In the genomic region with DNA sequence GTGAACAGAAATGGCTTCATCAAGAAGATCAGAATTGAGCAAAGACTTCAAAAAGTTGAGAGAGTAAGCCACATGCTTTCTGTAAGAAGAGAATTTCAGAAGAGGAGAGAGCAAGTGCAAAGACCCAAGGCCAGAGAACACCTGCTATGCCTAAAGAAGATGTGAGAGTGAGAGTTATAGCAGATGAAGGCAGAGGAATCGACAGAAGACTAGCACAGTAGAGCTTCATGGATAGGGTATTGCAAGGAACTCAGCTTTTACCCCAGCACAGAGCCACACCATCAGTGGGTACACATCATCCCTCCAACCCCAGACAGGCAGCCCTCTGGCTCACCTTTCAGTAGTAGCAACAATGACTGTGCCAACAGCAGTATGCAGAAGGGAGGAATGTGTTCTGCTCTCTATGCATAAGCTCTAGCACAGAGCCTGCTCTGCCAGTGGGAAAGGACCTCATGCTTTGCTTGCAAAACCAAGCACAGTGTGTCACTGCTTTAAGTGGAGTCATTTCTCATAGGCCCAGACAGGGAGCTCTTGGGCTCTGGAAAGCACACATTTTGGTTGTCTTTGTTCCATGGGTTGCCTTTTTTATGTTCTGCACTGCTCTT, we compare ENCODE assay signal across 20 cellular contexts.
DNase-seq lines count a peak whose midpoint lies in the region; ATAC-seq and TF ChIP-seq lines count a peak whose summit lies in the region.
"Had no signal": no experiment of that assay in that cellular context is flagged by ENCODE, and none has a peak within 500 bp of the region (broad histone marks: within the 10 kb centered on the region; RNA-seq: fewer than 3 reads in every experiment).

No MANE protein-coding gene starts in this region.

- no peak overlapping the region for H3K4me3 ChIP-seq in smooth muscle cell

- no peak overlapping the region for H3K4me2 ChIP-seq in smooth muscle cell

- H2AFZ ChIP-seq in smooth muscle cell (ENCODE audit: low read depth): no peak overlapping the region

- no peaks in the 10 kb centered on the region for H3K79me2 ChIP-seq in smooth muscle cell (ENCODE audit: low read depth)

- no peaks in the 10 kb centered on the region for H3K4me1 ChIP-seq in smooth muscle cell (ENCODE audit: low read depth)

- H4K20me1 ChIP-seq in smooth muscle cell (ENCODE audit: low read depth): no peaks in the 10 kb centered on the region

- TF ChIP-seq CTCF in smooth muscle cell (IDR thresholded peaks at IDR 0.05; ENCODE audit: borderline replicate concordance, insufficient read depth, poor library complexity, severe bottlenecking): no peak

- WGBS in smooth muscle cell (ENCODE audit: low lambda C conversion rate): 80% methylated on average over 1 of the region's 1 CpG

- peak; percentile 84 for ATAC-seq in GM18498 (IDR thresholded peaks at IDR 0.05; ENCODE audit: unreplicated experiment)
- ATAC-seq in GM19463 (IDR thresholded peaks at IDR 0.05; ENCODE audit: unreplicated experiment): peak; percentile 48
- ATAC-seq in HG02642 (IDR thresholded peaks at IDR 0.05; ENCODE audit: poor library complexity, unreplicated experiment): peak; percentile 59
- peak; percentile 50 for ATAC-seq in HG03432 (IDR thresholded peaks at IDR 0.05; ENCODE audit: unreplicated experiment)
- ATAC-seq in GM21717 (IDR thresholded peaks at IDR 0.05; ENCODE audit: unreplicated experiment): no peak
- ATAC-seq in GM18519 (IDR thresholded peaks at IDR 0.05; ENCODE audit: low FRiP score, unreplicated experiment): no peak
- ATAC-seq: left ventricle myocardium superior, Panc1, right cardiac atrium, T-cell had no signal

- H3K27me3 ChIP-seq in smooth muscle cell (ENCODE audit: low read depth): no peaks in the 10 kb centered on the region

- H3K9ac ChIP-seq in smooth muscle cell (ENCODE audit: low read depth): no peak overlapping the region

- no peaks in the 10 kb centered on the region for H3F3A ChIP-seq in smooth muscle cell (ENCODE audit: low read depth)

- H3K27ac ChIP-seq in smooth muscle cell (ENCODE audit: low read depth): no peak overlapping the region
- H3K27ac ChIP-seq: 22Rv1, VCaP had no signal

- no peak for DNase-seq in smooth muscle cell (lab: John Stamatoyannopoulos, UW; ENCODE audit: unreplicated experiment)
- no peak for DNase-seq in activated effector memory CD4-positive, alpha-beta T cell treated with anti-CD3 and anti-CD28 coated beads, Interleukin-2, amount 50 U/mL, for 16 hours
- DNase-seq: activated CD4-positive, alpha-beta memory T cell treated with anti-CD3 and anti-CD28 coated beads for 36 hours; activated T-cell treated with anti-CD3 and anti-CD28 coated beads, Interleukin-2, amount 50 U/mL, for 24 hours; erythroblast; HCEC 1CT; left ventricle myocardium superior; NCI-H1105 treated with DMSO at 0.1 percent for 48 hours; nucleus accumbens; right cardiac atrium; T-cell had no signal

- no peaks in the 10 kb centered on the region for H3K9me3 ChIP-seq in smooth muscle cell (replicated peaks; ENCODE audit: low read depth)

- no peaks in the 10 kb centered on the region for H3K36me3 ChIP-seq in smooth muscle cell (ENCODE audit: low read depth)

Comparison
In these comparisons a context has a peak if more than half of its experiments do, and no peak if none do; other contexts are left out.
1. ATAC-seq: peak in GM18498 (single experiment), GM19463 (single experiment), HG02642 (single experiment) and HG03432 (single experiment); none in GM21717 (single experiment) and GM18519 (single experiment).